Comparison of ENCODE assay signal across 1 cellular context in genomic region chr20:31705598-31706597, GRCh38.
TF ChIP-seq lines count a peak whose summit lies in the region.

No MANE protein-coding gene starts in this region.

TF ChIP-seq in K562, 482 proteins besides CTCF, POLR2A, EP300 and RAD21 (continued from another document):
- TF ChIP-seq ZNF407 (IDR thresholded peaks at IDR 0.05; ENCODE audit: low read depth) = no peak
- TF ChIP-seq TAF9B (IDR thresholded peaks at IDR 0.05; ENCODE audit: partially characterized antibody) = no peak
- no peak for TF ChIP-seq HMG20B (CRISPR knock-in tag; IDR thresholded peaks at IDR 0.05)
- 0 out of 2 replicates have a peak, but pooled peaks have one; percentile 21 for TF ChIP-seq NCOA6 (IDR thresholded peaks at IDR 0.05)
- TF ChIP-seq TARDBP (IDR thresholded peaks at IDR 0.05) = no peak
- no peak for TF ChIP-seq SLC30A9 (CRISPR knock-in tag; IDR thresholded peaks at IDR 0.05)
- no peak for TF ChIP-seq ZNF57 (CRISPR knock-in tag; IDR thresholded peaks at IDR 0.05)
- no peak for TF ChIP-seq GTF2A2 (tag; IDR thresholded peaks at IDR 0.05)
- no peak for TF ChIP-seq GTF2F1 (IDR thresholded peaks at IDR 0.05; ENCODE audit: low read depth, low read length)
- no peak for TF ChIP-seq POLR2H (tag; IDR thresholded peaks at IDR 0.05; ENCODE audit: low read depth)
